In the genomic region with DNA sequence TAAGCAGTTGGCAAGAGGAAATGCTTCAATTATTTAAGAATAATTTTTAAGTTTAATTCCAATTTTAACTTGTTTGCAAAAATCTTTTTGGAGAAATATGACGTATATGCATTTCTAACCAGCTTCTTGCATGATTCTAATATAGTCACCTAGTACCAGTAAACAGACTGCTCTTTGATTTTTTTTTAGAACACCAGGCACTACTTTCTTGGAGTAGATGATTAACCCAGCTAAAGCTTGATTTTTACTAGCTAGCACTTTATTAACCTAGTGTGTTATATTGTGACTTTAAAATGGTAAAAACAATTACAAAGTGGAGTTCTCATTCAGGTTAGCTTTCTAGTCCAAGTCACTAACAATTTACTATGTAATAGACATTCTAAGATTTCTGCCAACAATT, we compare ENCODE assay signal across 23 cellular contexts.
"Had no signal": no experiment of that assay in that cellular context is flagged by ENCODE, and none has a peak within 500 bp of the region (broad histone marks: within the 10 kb centered on the region; RNA-seq: fewer than 3 reads in every experiment).

No MANE protein-coding gene starts in this region.

- H3K27ac ChIP-seq: colonic mucosa, esophagus squamous epithelium, gastroesophageal sphincter, heart left ventricle, prostate gland, right atrium auricular region, thyroid gland, upper lobe of right lung had no signal

- H3K4me1 ChIP-seq: colonic mucosa, esophagus squamous epithelium, gastroesophageal sphincter, neural progenitor cell, prostate gland, right atrium auricular region, thyroid gland, upper lobe of right lung had no signal

- H3K9me3 ChIP-seq: colonic mucosa, esophagus squamous epithelium, gastroesophageal sphincter, heart left ventricle, prostate gland, right atrium auricular region, thyroid gland, upper lobe of right lung had no signal

- H3K27me3 ChIP-seq: colonic mucosa, esophagus squamous epithelium, gastroesophageal sphincter, heart left ventricle, neural progenitor cell, right atrium auricular region, thyroid gland, upper lobe of right lung had no signal

- H3K4me3 ChIP-seq: colonic mucosa, esophagus squamous epithelium, gastroesophageal sphincter, heart left ventricle, neural progenitor cell, prostate gland, right atrium auricular region, thyroid gland, upper lobe of right lung had no signal

- ATAC-seq: gastroesophageal sphincter; heart left ventricle; stimulated activated naive CD8-positive, alpha-beta T cell treated with anti-CD3 and anti-CD28 coated beads, Interleukin-15, Interleukin-2, amounts not matched to agents 100 U/mL and 50 U/mL, for 24 hours; upper lobe of right lung had no signal

- H2AFZ ChIP-seq: neural progenitor cell had no signal

- DNase-seq: activated CD4-positive, alpha-beta memory T cell treated with anti-CD3 and anti-CD28 coated beads for 36 hours; activated CD4-positive, alpha-beta T cell treated with anti-CD3 and anti-CD28 coated beads for 48 hours; activated naive CD4-positive, alpha-beta T cell treated with Interleukin-2 at 50 U/mL for 16 hours; activated naive CD8-positive, alpha-beta T cell treated with anti-CD3 and anti-CD28 coated beads for 36 hours; activated T-cell treated with anti-CD3 and anti-CD28 coated beads, Interleukin-2, amount 50 U/mL, for 48 hours; colonic mucosa; endodermal cell; esophagus squamous epithelium; heart left ventricle; mesendoderm; naive B cell; stimulated activated CD4-positive, alpha-beta T cell treated with anti-CD3 and anti-CD28 coated beads, Interleukin-12 subunit alpha, Interleukin-12 subunit beta, amount 100 ng/mL, for 4 hours; stimulated activated CD4-positive, alpha-beta T cell treated with anti-CD3 and anti-CD28 coated beads, Interleukin-4, amount 100 ng/mL, for 4 hours; stimulated activated naive CD8-positive, alpha-beta T cell treated with anti-CD3 and anti-CD28 coated beads, Interleukin-15, Interleukin-2, amounts not matched to agents 100 U/mL and 50 U/mL, for 24 hours; T1000; thyroid gland; upper lobe of right lung had no signal

- FAIRE-seq: astrocyte, bronchial epithelial cell had no signal

- H3K9ac ChIP-seq: neural progenitor cell had no signal

- H3K36me3 ChIP-seq: colonic mucosa, esophagus squamous epithelium, gastroesophageal sphincter, heart left ventricle, neural progenitor cell, prostate gland, right atrium auricular region, thyroid gland, upper lobe of right lung had no signal
